8 cellular contexts compared by ENCODE assay signal in the genomic region with DNA sequence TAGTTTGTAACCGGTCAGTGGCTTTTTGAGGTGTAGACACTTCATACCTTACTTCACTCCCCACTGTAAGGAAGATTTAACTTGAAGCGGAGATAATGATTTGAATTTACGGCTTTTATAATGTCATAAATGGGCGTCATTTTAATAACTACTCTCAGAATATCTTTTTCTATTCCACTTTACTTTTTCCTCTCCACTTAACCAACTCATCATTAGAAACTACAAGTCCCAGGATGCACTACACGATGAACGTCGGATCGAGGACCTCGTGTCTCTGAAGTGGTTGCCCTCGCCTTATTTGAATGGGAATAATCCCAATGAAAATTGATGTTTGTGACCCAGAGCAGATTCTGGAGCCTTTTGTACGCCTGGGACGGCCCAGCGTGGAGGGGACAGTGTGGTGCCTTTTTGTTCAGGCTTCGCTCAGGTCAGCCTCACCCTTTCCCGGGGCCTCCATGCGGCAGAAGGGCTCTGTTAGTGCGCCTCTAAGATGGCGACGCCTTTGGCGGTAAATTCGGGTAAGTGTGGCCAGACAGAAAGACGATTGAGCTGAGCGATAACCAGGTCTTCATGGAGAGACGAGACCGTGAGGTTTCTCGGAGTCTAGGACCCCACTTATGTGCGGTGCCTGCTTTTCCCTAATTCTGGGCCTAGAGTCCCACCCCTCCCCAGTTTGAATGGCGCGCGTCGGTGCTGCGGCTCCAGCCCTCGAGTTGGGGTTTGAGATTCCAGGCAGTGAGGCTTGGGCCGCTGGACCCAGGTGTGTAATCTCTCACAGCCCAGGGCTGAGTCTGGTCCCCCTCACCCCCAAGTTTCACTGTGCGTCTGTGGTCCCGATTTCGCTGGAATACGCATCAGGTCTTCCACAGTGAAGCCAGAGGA. TPM values are rescaled to one million over a fixed set of nuclear protein-coding genes. Genes with fewer than 3 reads are reported as not detected.
DNase-seq lines count a peak whose midpoint lies in the region; ATAC-seq and TF ChIP-seq lines count a peak whose summit lies in the region.

TSS of gene NUP205 (plus strand) at position 463 of the 882 bp plus-strand sequence. CDS start at position 491, 28 bp downstream.

- no peaks in the 10 kb centered on the region for H3K27me3 ChIP-seq in thymus (ENCODE audit: control insufficient read depth, insufficient read depth)

- 3% methylated on average over 38 of the region's 38 CpGs for WGBS in thymus

- DNase-seq in GM10248 (ENCODE audit: extremely low spot score) (peak; percentile 82), HFFc6 (peak; percentile 71), NAMALWA (ENCODE audit: low spot score) (peak; percentile 95), glutamatergic neuron (peak; percentile 70), osteocyte (ENCODE audit: extremely low spot score, unreplicated experiment) (peak; percentile 88)
- DNase-seq in activated naive CD4-positive, alpha-beta T cell treated with anti-CD3 and anti-CD28 coated beads, Interleukin-2, amount 50 U/mL, for 72 hours (ENCODE audit: low spot score in 2 of 2): peak; percentile 77 to 83

- CTCF ChIA-PET in GM10248 (lab: Yijun Ruan, JAX): interaction anchor here (1.0 to 1.8 kb wide), 7 partner anchors 13 to 284 kb away, joined by 3 to 5 read pairs (median 3); no protein-coding TSS in a partner anchor

- H3K4me3 Mint-ChIP-seq in HFFc6 (no peak within 1 kb of the TSS), glutamatergic neuron (ENCODE audit: unreplicated experiment) (no peak within 1 kb of the TSS), osteocyte (ENCODE audit: unreplicated experiment) (no peak within 1 kb of the TSS)

- H3K9me3 ChIP-seq in thymus (ENCODE audit: control insufficient read depth): no peaks in the 10 kb centered on the region

- TF ChIP-seq CTCF in GM10248 (IDR thresholded peaks at IDR 0.05; ENCODE audit: control extremely low read depth, extremely low read depth, low read depth, missing control alignments) (no peak), HFFc6 (IDR thresholded peaks at IDR 0.05) (no peak), glutamatergic neuron (IDR thresholded peaks at IDR 0.05; ENCODE audit: partially characterized antibody, unreplicated experiment) (no peak), osteocyte (IDR thresholded peaks at IDR 0.05) (no peak)

- H3K27ac ChIP-seq in thymus (ENCODE audit: low read depth): peak within 1 kb of the TSS; percentile 96

- peak within 1 kb of the TSS; percentile 72 for H3K4me3 ChIP-seq in thymus (ENCODE audit: low read length)

- POLR2A ChIA-PET in GM10248 (lab: Yijun Ruan, JAX): interaction anchor here (0.7 kb wide), 1 partner anchor 12 kb away, joined by 3 read pairs; no protein-coding TSS in a partner anchor

- ATAC-seq in SK-N-SH treated with all-trans-retinoic acid at 6 μM for 48 hours: peak; percentile 95
- ATAC-seq in activated naive CD4-positive, alpha-beta T cell treated with anti-CD3 and anti-CD28 coated beads, Interleukin-2, amount 50 U/mL, for 72 hours: peak; percentile 76 to 86

- H3K36me3 ChIP-seq in thymus (ENCODE audit: control insufficient read depth, insufficient read depth): no peaks in the 10 kb centered on the region

- H3K4me1 Mint-ChIP-seq in HFFc6 (ENCODE audit: low read depth): peaks cover 14% of the 10 kb centered on the region
- no peaks in the 10 kb centered on the region for H3K4me1 Mint-ChIP-seq in glutamatergic neuron (ENCODE audit: low read depth, unreplicated experiment)
- H3K4me1 Mint-ChIP-seq in osteocyte (ENCODE audit: unreplicated experiment): peaks cover 4% of the 10 kb centered on the region

- no peak within 1 kb of the TSS for H3K27ac Mint-ChIP-seq in HFFc6
- H3K27ac Mint-ChIP-seq in activated naive CD4-positive, alpha-beta T cell treated with anti-CD3 and anti-CD28 coated beads, Interleukin-2, amount 50 U/mL, for 72 hours: no peak within 1 kb of the TSS
- H3K27ac Mint-ChIP-seq in glutamatergic neuron (ENCODE audit: unreplicated experiment): no peak within 1 kb of the TSS
- no peak within 1 kb of the TSS for H3K27ac Mint-ChIP-seq in osteocyte (ENCODE audit: unreplicated experiment)

- no peaks in the 10 kb centered on the region; the same call in 1 of the 2 replicates for H3K27me3 Mint-ChIP-seq in HFFc6 (ENCODE audit: insufficient read depth)
- peaks cover under 1% of the 10 kb centered on the region for H3K27me3 Mint-ChIP-seq in glutamatergic neuron (ENCODE audit: unreplicated experiment)
- peaks cover 4% of the 10 kb centered on the region for H3K27me3 Mint-ChIP-seq in osteocyte (ENCODE audit: unreplicated experiment)

- H3K36me3 Mint-ChIP-seq in HFFc6 (ENCODE audit: low read depth): no peaks in the 10 kb centered on the region
- peaks cover 0 to 11% of the 10 kb centered on the region in 2 donors for H3K36me3 Mint-ChIP-seq in activated naive CD4-positive, alpha-beta T cell treated with anti-CD3 and anti-CD28 coated beads, Interleukin-2, amount 50 U/mL, for 72 hours
- H3K36me3 Mint-ChIP-seq in glutamatergic neuron (ENCODE audit: unreplicated experiment): no peaks in the 10 kb centered on the region
- no peaks in the 10 kb centered on the region for H3K36me3 Mint-ChIP-seq in osteocyte (ENCODE audit: unreplicated experiment)

- no peaks in the 10 kb centered on the region for H3K9me3 Mint-ChIP-seq in HFFc6
- H3K9me3 Mint-ChIP-seq in activated naive CD4-positive, alpha-beta T cell treated with anti-CD3 and anti-CD28 coated beads, Interleukin-2, amount 50 U/mL, for 72 hours: no peaks in the 10 kb centered on the region
- H3K9me3 Mint-ChIP-seq in glutamatergic neuron (ENCODE audit: unreplicated experiment): no peaks in the 10 kb centered on the region
- H3K9me3 Mint-ChIP-seq in osteocyte (ENCODE audit: unreplicated experiment): no peaks in the 10 kb centered on the region

- peaks cover 2% of the 10 kb centered on the region for H3K4me1 ChIP-seq in thymus (ENCODE audit: control insufficient read depth, insufficient read depth, low read length)

TF ChIP-seq in SK-N-SH treated with all-trans-retinoic acid at 6 μM for 48 hours, 23 proteins besides CTCF, POLR2A, EP300 and RAD21:
- TF ChIP-seq GLIS3 (CRISPR knock-in tag; IDR thresholded peaks at IDR 0.05): 0 out of 2 replicates have a peak, but pooled peaks have one; percentile 16
- TF ChIP-seq ZC3H10 (CRISPR knock-in tag; IDR thresholded peaks at IDR 0.05): no peak
- TF ChIP-seq TCF4 (CRISPR knock-in tag; IDR thresholded peaks at IDR 0.05; ENCODE audit: borderline replicate concordance): 0 out of 2 replicates have a peak, but pooled peaks have one; percentile 10
- TF ChIP-seq ESRRG (CRISPR knock-in tag; IDR thresholded peaks at IDR 0.05): no peak
- peak; percentile 75; the same call in 1 of the 2 replicates for TF ChIP-seq ZFP3 (CRISPR knock-in tag; IDR thresholded peaks at IDR 0.05)

RNA-seq across cellular contexts. Expression of gene NUP205, which starts in this region (rescaled TPM):
- total RNA-seq in HFFc6 (2021; fragmentation: NEBNext Ultra II Directional; extraction: Animal tissue kit (Norgen Biotek cat#: 25700)): 10 to 100 TPM; 32.3 to 54.7 (median 49.9) TPM
- 100 to 1,000 TPM in 1 of 2 donors, 10 to 100 TPM in 1; 61.5 to 156 TPM for total RNA-seq in activated naive CD4-positive, alpha-beta T cell treated with anti-CD3 and anti-CD28 coated beads, Interleukin-2, amount 50 U/mL, for 72 hours
- total RNA-seq in glutamatergic neuron (ENCODE audit: unreplicated experiment) (56.5 TPM), osteocyte (31.0 and 31.2 TPM in 2 replicates)
- 50.9 TPM for polyA plus RNA-seq in thymus

Comparison
In these comparisons a context has a peak if more than half of its experiments do, and no peak if none do; other contexts are left out.
1. Peak in every context shown above with its lines: DNase-seq, ATAC-seq, H3K4me3 ChIP-seq and H3K27ac ChIP-seq.